1 cellular context compared by ENCODE assay signal in the genomic region with DNA sequence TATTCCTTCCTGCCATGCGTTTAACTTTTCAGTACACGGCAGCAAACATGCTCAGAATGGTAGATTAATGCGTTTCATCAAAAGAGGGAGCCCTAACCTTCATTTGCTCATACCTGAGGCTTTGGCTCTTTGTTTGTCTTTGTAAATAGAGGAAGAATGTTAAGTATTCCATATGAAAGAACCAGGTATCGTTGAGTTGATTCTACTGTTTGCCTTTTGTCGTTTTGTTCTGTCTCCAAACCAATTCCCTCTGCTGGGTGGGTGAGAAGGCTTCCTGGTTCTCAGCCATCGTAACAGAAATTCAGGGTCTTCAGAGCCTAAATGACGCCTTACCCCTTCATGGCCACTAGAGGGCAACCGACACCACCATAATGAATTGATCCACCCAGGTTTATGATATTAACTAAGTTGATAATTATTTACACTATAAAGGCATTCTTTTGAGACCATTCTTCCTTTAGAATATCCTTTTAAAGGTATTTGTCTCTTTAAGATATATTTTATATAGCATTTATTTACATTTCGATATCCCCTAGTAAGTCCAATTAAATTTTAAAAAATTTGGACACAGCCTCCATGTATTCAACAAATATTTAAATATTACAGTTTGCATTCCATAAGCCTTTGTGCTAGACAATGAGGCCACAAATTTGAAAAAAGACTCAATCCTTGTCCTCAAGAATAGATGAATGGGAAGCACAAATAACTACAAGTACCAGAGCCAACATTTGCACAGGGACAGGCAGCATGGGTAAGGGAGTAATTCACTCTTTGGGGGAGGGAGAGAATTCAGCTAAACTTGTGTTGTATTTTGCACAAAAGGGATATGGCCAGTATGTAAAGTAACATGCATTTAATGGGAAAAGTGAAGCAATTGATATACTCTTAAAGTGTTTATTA.
TF ChIP-seq lines count a peak whose summit lies in the region.

No MANE protein-coding gene starts in this region.

TF ChIP-seq in HepG2, 621 proteins besides CTCF, POLR2A, EP300 and RAD21 (continued from another document):
- TF ChIP-seq KLF16 (CRISPR knock-in tag; IDR thresholded peaks at IDR 0.05): peak in 1 of 2 experiments; percentile 2; a peak in 1 of 4 replicates
TF ChIP-seq in HepG2: peak in this region for 32.
